In the genomic region with DNA sequence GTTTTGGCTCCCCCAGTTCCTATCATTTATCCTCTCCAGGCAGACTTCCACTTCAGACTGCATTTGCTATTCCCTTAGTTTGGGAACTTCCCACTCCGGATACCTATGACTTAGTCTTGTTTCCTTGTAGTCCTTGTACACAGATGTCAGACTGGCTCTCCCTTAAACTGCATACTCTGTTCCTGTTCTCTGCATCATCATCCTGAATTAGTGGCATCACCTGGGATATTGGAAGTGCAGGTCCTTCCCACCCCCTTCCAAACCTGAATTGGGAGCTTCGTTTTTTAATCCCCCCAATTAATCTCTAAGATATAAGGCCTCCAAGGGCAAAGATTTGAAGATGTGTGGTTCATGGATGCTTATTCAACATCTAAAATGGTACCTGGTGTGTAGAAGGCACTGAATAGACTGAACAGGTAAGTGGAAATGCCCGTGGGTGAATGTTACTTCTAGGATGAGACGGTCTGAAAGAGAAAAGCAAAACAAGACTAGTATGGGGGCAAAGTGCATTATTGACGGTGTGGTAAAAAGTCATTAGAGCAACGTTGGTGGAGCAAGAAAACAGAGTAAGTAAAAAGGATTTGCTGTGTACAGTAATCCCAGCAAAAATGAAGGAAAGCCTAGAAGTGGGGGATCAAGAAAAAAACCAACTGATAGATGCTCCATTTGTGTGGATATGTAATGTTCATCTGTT, we compare ENCODE assay signal across 2 cellular contexts.
TF ChIP-seq lines count a peak whose summit lies in the region.

No MANE protein-coding gene starts in this region.

TF ChIP-seq in GM12891, 5 proteins besides CTCF, POLR2A, EP300 and RAD21:
- TF ChIP-seq POLR2AphosphoS5 (IDR thresholded peaks at IDR 0.05; ENCODE audit: low read depth, low read length) = 0 out of 2 replicates have a peak, but pooled peaks have one; percentile 33
- TF ChIP-seq SPI1 (IDR thresholded peaks at IDR 0.05; ENCODE audit: low read depth, low read length) = no peak
- TF ChIP-seq TAF1 (IDR thresholded peaks at IDR 0.05; ENCODE audit: low read depth, low read length) = no peak
- TF ChIP-seq POU2F2 (IDR thresholded peaks at IDR 0.05; ENCODE audit: low read depth, low read length) = 0 out of 2 replicates have a peak, but pooled peaks have one; percentile 10
TF ChIP-seq in GM12891: peak in this region for 2.

TF ChIP-seq in HepG2, 621 proteins besides CTCF, POLR2A, EP300 and RAD21 (continues in another document):
- peak; percentile 63; the same call in 1 of the 2 replicates for TF ChIP-seq PAF1 (CRISPR knock-in tag; IDR thresholded peaks at IDR 0.05)
- peak; percentile 45; the same call in 1 of the 2 replicates for TF ChIP-seq TARDBP (CRISPR knock-in tag; IDR thresholded peaks at IDR 0.05)
- 0 out of 2 replicates have a peak, but pooled peaks have one; percentile 24 for TF ChIP-seq REPIN1 (CRISPR knock-in tag; IDR thresholded peaks at IDR 0.05; ENCODE audit: borderline replicate concordance, low read depth)
- TF ChIP-seq TBL1XR1 (IDR thresholded peaks at IDR 0.05; ENCODE audit: borderline replicate concordance, low read length, partially characterized antibody) = no peak
- no peak for TF ChIP-seq XBP1 (CRISPR knock-in tag; IDR thresholded peaks at IDR 0.05)
- TF ChIP-seq FLYWCH1 (CRISPR knock-in tag; IDR thresholded peaks at IDR 0.05) = no peak
- peak; percentile 88; the same call in 1 of the 2 replicates for TF ChIP-seq MBD4 (IDR thresholded peaks at IDR 0.05; ENCODE audit: borderline replicate concordance, low read length)
- no peak for TF ChIP-seq SRSF1 (optimal IDR thresholded peaks at IDR 0.05; ENCODE audit: low read depth, low read length)
- peak; percentile 68 for TF ChIP-seq HNF4A (CRISPR knock-in tag; IDR thresholded peaks at IDR 0.05)
- no peak for TF ChIP-seq KLF9 (CRISPR knock-in tag; IDR thresholded peaks at IDR 0.05; ENCODE audit: low read depth)
- TF ChIP-seq ZNF281 (CRISPR knock-in tag; IDR thresholded peaks at IDR 0.05; ENCODE audit: borderline replicate concordance) = no peak
- TF ChIP-seq, protein P1, sequence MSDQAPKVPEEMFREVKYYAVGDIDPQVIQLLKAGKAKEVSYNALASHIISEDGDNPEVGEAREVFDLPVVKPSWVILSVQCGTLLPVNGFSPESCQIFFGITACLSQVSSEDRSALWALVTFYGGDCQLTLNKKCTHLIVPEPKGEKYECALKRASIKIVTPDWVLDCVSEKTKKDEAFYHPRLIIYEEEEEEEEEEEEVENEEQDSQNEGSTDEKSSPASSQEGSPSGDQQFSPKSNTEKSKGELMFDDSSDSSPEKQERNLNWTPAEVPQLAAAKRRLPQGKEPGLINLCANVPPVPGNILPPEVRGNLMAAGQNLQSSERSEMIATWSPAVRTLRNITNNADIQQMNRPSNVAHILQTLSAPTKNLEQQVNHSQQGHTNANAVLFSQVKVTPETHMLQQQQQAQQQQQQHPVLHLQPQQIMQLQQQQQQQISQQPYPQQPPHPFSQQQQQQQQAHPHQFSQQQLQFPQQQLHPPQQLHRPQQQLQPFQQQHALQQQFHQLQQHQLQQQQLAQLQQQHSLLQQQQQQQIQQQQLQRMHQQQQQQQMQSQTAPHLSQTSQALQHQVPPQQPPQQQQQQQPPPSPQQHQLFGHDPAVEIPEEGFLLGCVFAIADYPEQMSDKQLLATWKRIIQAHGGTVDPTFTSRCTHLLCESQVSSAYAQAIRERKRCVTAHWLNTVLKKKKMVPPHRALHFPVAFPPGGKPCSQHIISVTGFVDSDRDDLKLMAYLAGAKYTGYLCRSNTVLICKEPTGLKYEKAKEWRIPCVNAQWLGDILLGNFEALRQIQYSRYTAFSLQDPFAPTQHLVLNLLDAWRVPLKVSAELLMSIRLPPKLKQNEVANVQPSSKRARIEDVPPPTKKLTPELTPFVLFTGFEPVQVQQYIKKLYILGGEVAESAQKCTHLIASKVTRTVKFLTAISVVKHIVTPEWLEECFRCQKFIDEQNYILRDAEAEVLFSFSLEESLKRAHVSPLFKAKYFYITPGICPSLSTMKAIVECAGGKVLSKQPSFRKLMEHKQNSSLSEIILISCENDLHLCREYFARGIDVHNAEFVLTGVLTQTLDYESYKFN (CRISPR knock-in tag; conservative IDR thresholded peaks at IDR 0.05) = 0 out of 2 replicates have a peak, but pooled peaks have one; percentile 29
- TF ChIP-seq IKZF4 (CRISPR knock-in tag; IDR thresholded peaks at IDR 0.05; ENCODE audit: borderline replicate concordance, low read depth, not compliant biosample characterization) = no peak
- TF ChIP-seq, protein P2, sequence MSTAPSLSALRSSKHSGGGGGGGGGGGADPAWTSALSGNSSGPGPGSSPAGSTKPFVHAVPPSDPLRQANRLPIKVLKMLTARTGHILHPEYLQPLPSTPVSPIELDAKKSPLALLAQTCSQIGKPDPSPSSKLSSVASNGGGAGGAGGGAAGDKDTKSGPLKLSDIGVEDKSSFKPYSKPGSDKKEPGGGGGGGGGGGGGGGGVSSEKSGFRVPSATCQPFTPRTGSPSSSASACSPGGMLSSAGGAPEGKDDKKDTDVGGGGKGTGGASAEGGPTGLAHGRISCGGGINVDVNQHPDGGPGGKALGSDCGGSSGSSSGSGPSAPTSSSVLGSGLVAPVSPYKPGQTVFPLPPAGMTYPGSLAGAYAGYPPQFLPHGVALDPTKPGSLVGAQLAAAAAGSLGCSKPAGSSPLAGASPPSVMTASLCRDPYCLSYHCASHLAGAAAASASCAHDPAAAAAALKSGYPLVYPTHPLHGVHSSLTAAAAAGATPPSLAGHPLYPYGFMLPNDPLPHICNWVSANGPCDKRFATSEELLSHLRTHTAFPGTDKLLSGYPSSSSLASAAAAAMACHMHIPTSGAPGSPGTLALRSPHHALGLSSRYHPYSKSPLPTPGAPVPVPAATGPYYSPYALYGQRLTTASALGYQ (CRISPR knock-in tag; IDR thresholded peaks at IDR 0.05) = no peak
- TF ChIP-seq ATF4 (CRISPR knock-in tag; IDR thresholded peaks at IDR 0.05) = no peak; a peak in 1 of 4 replicates
- TF ChIP-seq SIX4 (CRISPR knock-in tag; IDR thresholded peaks at IDR 0.05) = no peak
- no peak for TF ChIP-seq AGO2 (optimal IDR thresholded peaks at IDR 0.05; ENCODE audit: low read depth, low read length)
- peak; percentile 19; the same call in 1 of the 2 replicates for TF ChIP-seq SSRP1 (CRISPR knock-in tag; IDR thresholded peaks at IDR 0.05)
- no peak for TF ChIP-seq TEAD3 (CRISPR knock-in tag; optimal IDR thresholded peaks at IDR 0.05; ENCODE audit: borderline replicate concordance)
- no peak for TF ChIP-seq SNAI1 (CRISPR knock-in tag; IDR thresholded peaks at IDR 0.05; ENCODE audit: borderline replicate concordance)
- TF ChIP-seq, protein P3, sequence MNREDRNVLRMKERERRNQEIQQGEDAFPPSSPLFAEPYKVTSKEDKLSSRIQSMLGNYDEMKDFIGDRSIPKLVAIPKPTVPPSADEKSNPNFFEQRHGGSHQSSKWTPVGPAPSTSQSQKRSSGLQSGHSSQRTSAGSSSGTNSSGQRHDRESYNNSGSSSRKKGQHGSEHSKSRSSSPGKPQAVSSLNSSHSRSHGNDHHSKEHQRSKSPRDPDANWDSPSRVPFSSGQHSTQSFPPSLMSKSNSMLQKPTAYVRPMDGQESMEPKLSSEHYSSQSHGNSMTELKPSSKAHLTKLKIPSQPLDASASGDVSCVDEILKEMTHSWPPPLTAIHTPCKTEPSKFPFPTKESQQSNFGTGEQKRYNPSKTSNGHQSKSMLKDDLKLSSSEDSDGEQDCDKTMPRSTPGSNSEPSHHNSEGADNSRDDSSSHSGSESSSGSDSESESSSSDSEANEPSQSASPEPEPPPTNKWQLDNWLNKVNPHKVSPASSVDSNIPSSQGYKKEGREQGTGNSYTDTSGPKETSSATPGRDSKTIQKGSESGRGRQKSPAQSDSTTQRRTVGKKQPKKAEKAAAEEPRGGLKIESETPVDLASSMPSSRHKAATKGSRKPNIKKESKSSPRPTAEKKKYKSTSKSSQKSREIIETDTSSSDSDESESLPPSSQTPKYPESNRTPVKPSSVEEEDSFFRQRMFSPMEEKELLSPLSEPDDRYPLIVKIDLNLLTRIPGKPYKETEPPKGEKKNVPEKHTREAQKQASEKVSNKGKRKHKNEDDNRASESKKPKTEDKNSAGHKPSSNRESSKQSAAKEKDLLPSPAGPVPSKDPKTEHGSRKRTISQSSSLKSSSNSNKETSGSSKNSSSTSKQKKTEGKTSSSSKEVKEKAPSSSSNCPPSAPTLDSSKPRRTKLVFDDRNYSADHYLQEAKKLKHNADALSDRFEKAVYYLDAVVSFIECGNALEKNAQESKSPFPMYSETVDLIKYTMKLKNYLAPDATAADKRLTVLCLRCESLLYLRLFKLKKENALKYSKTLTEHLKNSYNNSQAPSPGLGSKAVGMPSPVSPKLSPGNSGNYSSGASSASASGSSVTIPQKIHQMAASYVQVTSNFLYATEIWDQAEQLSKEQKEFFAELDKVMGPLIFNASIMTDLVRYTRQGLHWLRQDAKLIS (CRISPR knock-in tag; IDR thresholded peaks at IDR 0.05) = no peak
- TF ChIP-seq, protein P4, sequence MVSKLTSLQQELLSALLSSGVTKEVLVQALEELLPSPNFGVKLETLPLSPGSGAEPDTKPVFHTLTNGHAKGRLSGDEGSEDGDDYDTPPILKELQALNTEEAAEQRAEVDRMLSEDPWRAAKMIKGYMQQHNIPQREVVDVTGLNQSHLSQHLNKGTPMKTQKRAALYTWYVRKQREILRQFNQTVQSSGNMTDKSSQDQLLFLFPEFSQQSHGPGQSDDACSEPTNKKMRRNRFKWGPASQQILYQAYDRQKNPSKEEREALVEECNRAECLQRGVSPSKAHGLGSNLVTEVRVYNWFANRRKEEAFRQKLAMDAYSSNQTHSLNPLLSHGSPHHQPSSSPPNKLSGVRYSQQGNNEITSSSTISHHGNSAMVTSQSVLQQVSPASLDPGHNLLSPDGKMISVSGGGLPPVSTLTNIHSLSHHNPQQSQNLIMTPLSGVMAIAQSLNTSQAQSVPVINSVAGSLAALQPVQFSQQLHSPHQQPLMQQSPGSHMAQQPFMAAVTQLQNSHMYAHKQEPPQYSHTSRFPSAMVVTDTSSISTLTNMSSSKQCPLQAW (CRISPR knock-in tag; IDR thresholded peaks at IDR 0.05) = no peak
- TF ChIP-seq ZBTB7A (CRISPR knock-in tag; IDR thresholded peaks at IDR 0.05) = no peak
- TF ChIP-seq ZNF430 (CRISPR knock-in tag; IDR thresholded peaks at IDR 0.05) = 0 out of 2 replicates have a peak, but pooled peaks have one; percentile 20
- TF ChIP-seq GATAD2A (CRISPR knock-in tag; IDR thresholded peaks at IDR 0.05) = peak; percentile 32; the same call in 1 of the 2 replicates
- TF ChIP-seq TAF1 (CRISPR knock-in tag; IDR thresholded peaks at IDR 0.05) = no peak
- peak; percentile 72 for TF ChIP-seq POLR2AphosphoS2 (IDR thresholded peaks at IDR 0.05; ENCODE audit: low read depth, low read length)
- TF ChIP-seq SRSF9 (IDR thresholded peaks at IDR 0.05; ENCODE audit: borderline replicate concordance, insufficient read depth, low read depth, low read length, poor library complexity, severe bottlenecking) = no peak
- TF ChIP-seq ATM (IDR thresholded peaks at IDR 0.05; ENCODE audit: borderline replicate concordance) = no peak
- TF ChIP-seq ZMYM4 (CRISPR knock-in tag; IDR thresholded peaks at IDR 0.05) = no peak
- no peak for TF ChIP-seq ZFY (CRISPR knock-in tag; IDR thresholded peaks at IDR 0.05)
- no peak for TF ChIP-seq ZNF703 (CRISPR knock-in tag; IDR thresholded peaks at IDR 0.05; ENCODE audit: borderline replicate concordance)
- TF ChIP-seq NRL (CRISPR knock-in tag; IDR thresholded peaks at IDR 0.05; ENCODE audit: borderline replicate concordance) = no peak
- TF ChIP-seq TAF15 (IDR thresholded peaks at IDR 0.05; ENCODE audit: low read depth, low read length, poor library complexity, severe bottlenecking) = no peak
- TF ChIP-seq, protein P5, sequence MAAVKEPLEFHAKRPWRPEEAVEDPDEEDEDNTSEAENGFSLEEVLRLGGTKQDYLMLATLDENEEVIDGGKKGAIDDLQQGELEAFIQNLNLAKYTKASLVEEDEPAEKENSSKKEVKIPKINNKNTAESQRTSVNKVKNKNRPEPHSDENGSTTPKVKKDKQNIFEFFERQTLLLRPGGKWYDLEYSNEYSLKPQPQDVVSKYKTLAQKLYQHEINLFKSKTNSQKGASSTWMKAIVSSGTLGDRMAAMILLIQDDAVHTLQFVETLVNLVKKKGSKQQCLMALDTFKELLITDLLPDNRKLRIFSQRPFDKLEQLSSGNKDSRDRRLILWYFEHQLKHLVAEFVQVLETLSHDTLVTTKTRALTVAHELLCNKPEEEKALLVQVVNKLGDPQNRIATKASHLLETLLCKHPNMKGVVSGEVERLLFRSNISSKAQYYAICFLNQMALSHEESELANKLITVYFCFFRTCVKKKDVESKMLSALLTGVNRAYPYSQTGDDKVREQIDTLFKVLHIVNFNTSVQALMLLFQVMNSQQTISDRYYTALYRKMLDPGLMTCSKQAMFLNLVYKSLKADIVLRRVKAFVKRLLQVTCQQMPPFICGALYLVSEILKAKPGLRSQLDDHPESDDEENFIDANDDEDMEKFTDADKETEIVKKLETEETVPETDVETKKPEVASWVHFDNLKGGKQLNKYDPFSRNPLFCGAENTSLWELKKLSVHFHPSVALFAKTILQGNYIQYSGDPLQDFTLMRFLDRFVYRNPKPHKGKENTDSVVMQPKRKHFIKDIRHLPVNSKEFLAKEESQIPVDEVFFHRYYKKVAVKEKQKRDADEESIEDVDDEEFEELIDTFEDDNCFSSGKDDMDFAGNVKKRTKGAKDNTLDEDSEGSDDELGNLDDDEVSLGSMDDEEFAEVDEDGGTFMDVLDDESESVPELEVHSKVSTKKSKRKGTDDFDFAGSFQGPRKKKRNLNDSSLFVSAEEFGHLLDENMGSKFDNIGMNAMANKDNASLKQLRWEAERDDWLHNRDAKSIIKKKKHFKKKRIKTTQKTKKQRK (IDR thresholded peaks at IDR 0.05; ENCODE audit: low read length) = no peak
- no peak for TF ChIP-seq ZFP36 (IDR thresholded peaks at IDR 0.05; ENCODE audit: borderline replicate concordance, low read depth, low read length, partially characterized antibody)
- TF ChIP-seq ETV6 (CRISPR knock-in tag; conservative IDR thresholded peaks at IDR 0.05) = no peak
- no peak for TF ChIP-seq KAT8 (CRISPR knock-in tag; IDR thresholded peaks at IDR 0.05)
- no peak for TF ChIP-seq CBFB (CRISPR knock-in tag; IDR thresholded peaks at IDR 0.05)
